In genomic region chr2:85286913-85287312, GRCh38 we compare ENCODE assay signal across 25 cellular contexts. TPM values are rescaled to one million over a fixed set of nuclear protein-coding genes. Genes with fewer than 3 reads are reported as not detected.
DNase-seq lines count a peak whose midpoint lies in the region; ATAC-seq, FAIRE-seq and TF ChIP-seq lines count a peak whose summit lies in the region.
"Had no signal": no experiment of that assay in that cellular context is flagged by ENCODE, and none has a peak within 500 bp of the region (broad histone marks: within the 10 kb centered on the region; RNA-seq: fewer than 3 reads in every experiment).

No MANE protein-coding gene starts in this region.

- peak overlapping the region; percentile 29 for H3K9ac ChIP-seq in keratinocyte (ENCODE audit: control insufficient read depth, extremely low read depth, insufficient read depth, low read length)

- no peaks in the 10 kb centered on the region for H3K27me3 Mint-ChIP-seq in activated CD8-positive, alpha-beta memory T cell treated with anti-CD3 and anti-CD28 coated beads, Interleukin-2, amount 10 ng/mL, durations not matched to agents 7 days and 5 days
- no peaks in the 10 kb centered on the region for H3K27me3 Mint-ChIP-seq in CD4-positive, alpha-beta memory T cell
- H3K27me3 Mint-ChIP-seq in WTC11 (ENCODE audit: low read depth): no peaks in the 10 kb centered on the region
- H3K27me3 Mint-ChIP-seq: naive B cell had no signal

- H3K4me2 ChIP-seq in keratinocyte (ENCODE audit: control insufficient read depth, extremely low read depth, insufficient read depth, low read depth, low read length): peak overlapping the region; percentile 87

- no peak for ATAC-seq in activated CD8-positive, alpha-beta memory T cell treated with anti-CD3 and anti-CD28 coated beads, Interleukin-2, amount 10 ng/mL, durations not matched to agents 7 days and 5 days
- no peak for ATAC-seq in WTC11
- no peak for ATAC-seq in HG03108 (IDR thresholded peaks at IDR 0.05; ENCODE audit: unreplicated experiment)
- no peak for ATAC-seq in GM19351 (IDR thresholded peaks at IDR 0.05; ENCODE audit: unreplicated experiment)
- ATAC-seq: activated T-cell treated with anti-CD3 and anti-CD28 coated beads, Interleukin-2, amount 50 U/mL, for 4 hours; right lobe of liver had no signal

- intact Hi-C loops in CD4-positive, alpha-beta memory T cell (cut with micrococcal nuclease): loop anchor here (5.0 kb wide), 1 partner anchor 220 kb away; no protein-coding TSS in a partner anchor

- H3K4me3 Mint-ChIP-seq in activated CD8-positive, alpha-beta memory T cell treated with anti-CD3 and anti-CD28 coated beads, Interleukin-2, amount 10 ng/mL, durations not matched to agents 7 days and 5 days: peak overlapping the region; percentile 41
- H3K4me3 Mint-ChIP-seq in CD4-positive, alpha-beta memory T cell: peak overlapping the region in 6 of 8 donors; percentile 6 to 66 (median 22)
- no peak overlapping the region for H3K4me3 Mint-ChIP-seq in WTC11
- H3K4me3 Mint-ChIP-seq: activated T-cell treated with anti-CD3 and anti-CD28 coated beads, Interleukin-2, amount 50 U/mL, for 4 hours had no signal

- H3K4me1 Mint-ChIP-seq in activated CD8-positive, alpha-beta memory T cell treated with anti-CD3 and anti-CD28 coated beads, Interleukin-2, amount 10 ng/mL, durations not matched to agents 7 days and 5 days: peaks cover 28% of the 10 kb centered on the region
- H3K4me1 Mint-ChIP-seq in CD4-positive, alpha-beta memory T cell: peaks cover 16 to 27% (median 21%) of the 10 kb centered on the region in 4 donors
- peaks cover 36% of the 10 kb centered on the region for H3K4me1 Mint-ChIP-seq in WTC11

- H3K27ac ChIP-seq in CD4-positive, alpha-beta memory T cell (ENCODE audit: low read depth, low read length): no peak overlapping the region
- peak overlapping the region; percentile 94 for H3K27ac ChIP-seq in keratinocyte (ENCODE audit: control insufficient read depth, insufficient read depth, low read length)
- H3K27ac ChIP-seq: C4-2B, esophagus muscularis mucosa, ovary, right lobe of liver, vagina had no signal

- CTCF ChIA-PET in activated CD8-positive, alpha-beta memory T cell treated with anti-CD3 and anti-CD28 coated beads, Interleukin-2, amount 10 ng/mL, durations not matched to agents 7 days and 5 days (lab: Charles Lee): interaction anchor here (1.5 to 4.5 kb wide), 5 partner anchors 10 to 361 kb away, joined by 5 to 44 read pairs (median 25); no protein-coding TSS in a partner anchor
- CTCF ChIA-PET in CD4-positive, alpha-beta memory T cell (lab: Charles Lee; ENCODE audit: partially characterized antibody): interaction anchor here (0.9 to 11.2 kb wide), 4 partner anchors 12 to 361 kb away, joined by 3 to 181 read pairs (median 82); no protein-coding TSS in a partner anchor
- CTCF ChIA-PET in WTC11 (lab: Charles Lee): interaction anchor here (0.6 to 3.2 kb wide), 4 partner anchors 12 to 158 kb away, joined by 3 to 44 read pairs (median 5); no protein-coding TSS in a partner anchor

- FAIRE-seq in keratinocyte (lab: Jason Lieb, UNC): no peak

- H3K4me1 ChIP-seq in CD4-positive, alpha-beta memory T cell (ENCODE audit: insufficient read depth, low read length): peaks cover 10% of the 10 kb centered on the region
- peaks cover 33% of the 10 kb centered on the region for H3K4me1 ChIP-seq in keratinocyte (ENCODE audit: control insufficient read depth, extremely low read depth, insufficient read depth, low read length)
- H3K4me1 ChIP-seq: right lobe of liver had no signal

- peak overlapping the region; percentile 55 for H2AFZ ChIP-seq in keratinocyte (ENCODE audit: control insufficient read depth, low read length)

- no peaks in the 10 kb centered on the region for H3K9me3 Mint-ChIP-seq in activated CD8-positive, alpha-beta memory T cell treated with anti-CD3 and anti-CD28 coated beads, Interleukin-2, amount 10 ng/mL, durations not matched to agents 7 days and 5 days (ENCODE audit: low read depth)
- H3K9me3 Mint-ChIP-seq in CD4-positive, alpha-beta memory T cell: peaks cover 0 to 2% (median 0%) of the 10 kb centered on the region in 8 donors
- no peaks in the 10 kb centered on the region for H3K9me3 Mint-ChIP-seq in WTC11
- H3K9me3 Mint-ChIP-seq: activated T-cell treated with anti-CD3 and anti-CD28 coated beads, Interleukin-2, amount 50 U/mL, for 4 hours; naive B cell had no signal

- no peaks in the 10 kb centered on the region for H3K9me3 ChIP-seq in CD4-positive, alpha-beta memory T cell (ENCODE audit: control insufficient read depth in 1 of 2, low read length in 2 of 2)
- no peaks in the 10 kb centered on the region for H3K9me3 ChIP-seq in keratinocyte (ENCODE audit: control insufficient read depth, low read depth, low read length)
- H3K9me3 ChIP-seq: esophagus muscularis mucosa, ovary, right lobe of liver, vagina had no signal

- peak overlapping the region; percentile 72 for H3K27ac Mint-ChIP-seq in activated CD8-positive, alpha-beta memory T cell treated with anti-CD3 and anti-CD28 coated beads, Interleukin-2, amount 10 ng/mL, durations not matched to agents 7 days and 5 days
- peak overlapping the region in 6 of 7 donors; percentile 76 to 91 (median 84) for H3K27ac Mint-ChIP-seq in CD4-positive, alpha-beta memory T cell
- peak overlapping the region; percentile 81 for H3K27ac Mint-ChIP-seq in WTC11

- H3K4me3 ChIP-seq in CD4-positive, alpha-beta memory T cell (ENCODE audit: low read length in 2 of 2): no peak overlapping the region
- H3K4me3 ChIP-seq in keratinocyte (ENCODE audit: control insufficient read depth in 2 of 3, extremely low read depth in 1 of 3, insufficient read depth in 2 of 3, low read depth in 1 of 3, low read length in 3 of 3): no peak overlapping the region
- H3K4me3 ChIP-seq: esophagus muscularis mucosa, ovary, right lobe of liver, vagina had no signal

- POLR2A ChIA-PET in CD4-positive, alpha-beta memory T cell (lab: Charles Lee; ENCODE audit: partially characterized antibody): interaction anchor here (1.5 kb wide), 1 partner anchor 40 kb away, joined by 4 read pairs; no protein-coding TSS in a partner anchor
- POLR2A ChIA-PET in WTC11 (lab: Charles Lee): no interaction called here

- H3K36me3 ChIP-seq in CD4-positive, alpha-beta memory T cell (ENCODE audit: insufficient read depth, low read length): no peaks in the 10 kb centered on the region
- H3K36me3 ChIP-seq in keratinocyte (ENCODE audit: control insufficient read depth in 2 of 2, extremely low read depth in 1 of 2, insufficient read depth in 2 of 2, low read length in 2 of 2): peaks cover 4% of the 10 kb centered on the region in 2 experiments
- H3K36me3 ChIP-seq: ovary, vagina had no signal

- H3K27me3 ChIP-seq in CD4-positive, alpha-beta memory T cell (ENCODE audit: insufficient read depth, low read length): no peaks in the 10 kb centered on the region
- H3K27me3 ChIP-seq in keratinocyte (ENCODE audit: control insufficient read depth, extremely low read depth, insufficient read depth, low read length): no peaks in the 10 kb centered on the region
- H3K27me3 ChIP-seq: esophagus muscularis mucosa, ovary, right lobe of liver, vagina had no signal

- no peak for DNase-seq in activated CD8-positive, alpha-beta memory T cell treated with anti-CD3 and anti-CD28 coated beads, Interleukin-2, amount 10 ng/mL, durations not matched to agents 7 days and 5 days
- DNase-seq in activated CD8-positive, alpha-beta memory T cell treated with anti-CD3 and anti-CD28 coated beads, Interleukin-2, amount 50 U/mL, for 48 hours: no peak
- no peak for DNase-seq in CD4-positive, alpha-beta memory T cell
- DNase-seq in WTC11 (ENCODE audit: low spot score) (no peak), keratinocyte (ENCODE audit: low read depth, low spot score) (no peak), SK-N-DZ (ENCODE audit: low spot score) (no peak)
- DNase-seq: activated CD4-positive, alpha-beta T cell treated with anti-CD3 and anti-CD28 coated beads for 48 hours; activated T-cell treated with anti-CD3 and anti-CD28 coated beads, Interleukin-2, amount 50 U/mL, for 4 hours; amniotic stem cell; caudate nucleus; effector CD8-positive, alpha-beta T cell; GDM1; kidney glomerular epithelial cell; mesenchymal stem cell; naive B cell; NCI-H1417; NCI-H446 treated with DMSO at 0.1 percent for 48 hours; NK-92 treated with Interleukin-12 subunit alpha and Interleukin-12 subunit beta, amount 100 ng/mL, for 24 hours; ovary; right lobe of liver had no signal

- dilution Hi-C loops in keratinocyte (cut with MboI; ENCODE audit: extremely low pct_ligation_motif_present, low sequenced_read_pairs): no loop called here

- no peaks in the 10 kb centered on the region for H3K79me2 ChIP-seq in keratinocyte (ENCODE audit: control insufficient read depth, insufficient read depth, low read length)

- H4K20me1 ChIP-seq in keratinocyte (ENCODE audit: control insufficient read depth, extremely low read depth, insufficient read depth, low read length): no peaks in the 10 kb centered on the region

- TF ChIP-seq CTCF in WTC11 (IDR thresholded peaks at IDR 0.05): no peak
- no peak for TF ChIP-seq CTCF in keratinocyte (optimal IDR thresholded peaks at IDR 0.05 in 1 of 3, IDR thresholded peaks at IDR 0.05 in 1 of 3, conservative IDR thresholded peaks at IDR 0.05 in 1 of 3; ENCODE audit: extremely low read depth in 1 of 3, insufficient read depth in 2 of 3, low read length in 3 of 3)

- no peaks in the 10 kb centered on the region for H3K9me1 ChIP-seq in keratinocyte (ENCODE audit: control insufficient read depth, extremely low read depth, insufficient read depth, low read length)

- H3K36me3 Mint-ChIP-seq in activated CD8-positive, alpha-beta memory T cell treated with anti-CD3 and anti-CD28 coated beads, Interleukin-2, amount 10 ng/mL, durations not matched to agents 7 days and 5 days: no peaks in the 10 kb centered on the region
- no peaks in the 10 kb centered on the region for H3K36me3 Mint-ChIP-seq in CD4-positive, alpha-beta memory T cell
- peaks cover 39% of the 10 kb centered on the region for H3K36me3 Mint-ChIP-seq in WTC11
- H3K36me3 Mint-ChIP-seq: naive B cell had no signal

TF ChIP-seq in WTC11, 78 proteins besides CTCF, POLR2A, EP300 and RAD21 (continues in another document):
- no peak for TF ChIP-seq IRF2 (CRISPR knock-in tag; IDR thresholded peaks at IDR 0.05; ENCODE audit: borderline replicate concordance, low read depth)

RNA-seq across cellular contexts. Expression of gene TGOLN2, which starts 40.9 kb away (rescaled TPM):
- total RNA-seq in activated CD8-positive, alpha-beta memory T cell treated with anti-CD3 and anti-CD28 coated beads, Interleukin-2, amount 10 ng/mL, durations not matched to agents 7 days and 5 days: 100 to 1,000 TPM; 109 to 116 TPM
- 100 to 1,000 TPM; 188 to 195 TPM for total RNA-seq in CD4-positive, alpha-beta memory T cell
- 10 to 100 TPM; 29.8 to 54.7 TPM for polyA plus RNA-seq in CD4-positive, alpha-beta memory T cell
- 42.2 to 43.9 TPM (median 43.7 TPM) in 3 replicates for total RNA-seq in WTC11 (2021)
- polyA plus RNA-seq in keratinocyte: 35.4 to 46.9 TPM (median 43.3 TPM) in 3 replicates
- 9.8 TPM for polyA plus RNA-seq in keratinocyte (2011; ENCODE audit: low read depth)
- 16.9 and 22.4 TPM in 2 replicates for polyA plus RNA-seq in keratinocyte (2011; cell fraction: cytosol; rRNA removed)
- 87.5 and 99.4 TPM in 2 replicates for polyA plus RNA-seq in keratinocyte (2011; cell fraction: nucleus; rRNA removed)
- 16.7 and 36.0 TPM in 2 replicates for polyA plus RNA-seq in keratinocyte (2012; ENCODE audit: low replicate concordance)
- 28.3 to 43.4 TPM (median 33.0 TPM) in 3 replicates for polyA minus RNA-seq in keratinocyte
- 33.8 TPM for polyA minus RNA-seq in keratinocyte (2011; cell fraction: cytosol; rRNA and poly(A)+ RNA removed)
- 47.8 and 76.7 TPM in 2 replicates for polyA minus RNA-seq in keratinocyte (2011; cell fraction: nucleus; rRNA and poly(A)+ RNA removed)
- 24.1 and 32.8 TPM in 2 replicates for polyA plus RNA-seq in SK-N-DZ (2014; cell fraction: cytosol; rRNA removed)
- polyA plus RNA-seq in SK-N-DZ (2014; cell fraction: nucleus; rRNA removed): 16.1 and 26.4 TPM in 2 replicates
